ENCODE assay signal across 8 cellular contexts in genomic region chr10:71746344-71747037, GRCh38. TPM values are rescaled to one million over a fixed set of nuclear protein-coding genes. Genes with fewer than 3 reads are reported as not detected.
A peak's percentile ranks its signal among the peaks of the same experiment; 100 is the strongest.
DNase-seq lines count a peak whose midpoint lies in the region; ATAC-seq, FAIRE-seq and TF ChIP-seq lines count a peak whose summit lies in the region.

No MANE protein-coding gene starts in this region.

- no peak overlapping the region for H3K27ac ChIP-seq in HepG2 (ENCODE audit: extremely low read length, insufficient read depth, low read length)

- in situ Hi-C loops in HepG2 (cut with HindIII; ENCODE audit: extremely low pct_ligation_motif_present, low pct_unique_long_range_greater_than_20kb), result no loop called here

- no peak for ATAC-seq in activated naive CD4-positive, alpha-beta T cell treated with anti-CD3 and anti-CD28 coated beads, Interleukin-2, amount 50 U/mL, for 72 hours
- ATAC-seq in HepG2 (peak; percentile 79), GM19467 (IDR thresholded peaks at IDR 0.05; ENCODE audit: unreplicated experiment) (no peak)

- H3K9me3 Mint-ChIP-seq in activated naive CD4-positive, alpha-beta T cell treated with anti-CD3 and anti-CD28 coated beads for 36 hours, result no peaks in the 10 kb centered on the region
- peaks cover 0 to 1% of the 10 kb centered on the region in 2 donors for H3K9me3 Mint-ChIP-seq in activated naive CD4-positive, alpha-beta T cell treated with anti-CD3 and anti-CD28 coated beads, Interleukin-2, amount 50 U/mL, for 72 hours

- no peak for TF ChIP-seq RAD21 in HepG2 (CRISPR knock-in tag; IDR thresholded peaks at IDR 0.05)

- H3K4me3 Mint-ChIP-seq in activated naive CD4-positive, alpha-beta T cell treated with anti-CD3 and anti-CD28 coated beads for 36 hours, result no peak overlapping the region

- no peak overlapping the region for H3K9ac ChIP-seq in HepG2 (ENCODE audit: insufficient read depth, low read depth, low read length)

- peak; percentile 50 for TF ChIP-seq CTCF in HepG2 (CRISPR knock-in tag; IDR thresholded peaks at IDR 0.05)

- peak overlapping the region; percentile 98 for H3K27ac Mint-ChIP-seq in activated naive CD4-positive, alpha-beta T cell treated with anti-CD3 and anti-CD28 coated beads for 36 hours
- H3K27ac Mint-ChIP-seq in activated naive CD4-positive, alpha-beta T cell treated with anti-CD3 and anti-CD28 coated beads, Interleukin-2, amount 50 U/mL, for 72 hours, result peak overlapping the region; percentile 90 to 99

- peaks cover 14% of the 10 kb centered on the region for H3K4me1 ChIP-seq in HepG2 (ENCODE audit: insufficient read depth, low read length)

- DNase-seq in activated naive CD4-positive, alpha-beta T cell treated with anti-CD3 and anti-CD28 coated beads for 36 hours, result peak; percentile 76
- DNase-seq in activated naive CD4-positive, alpha-beta T cell (lab: John Stamatoyannopoulos, UW), result no peak
- no peak for DNase-seq in activated naive CD4-positive, alpha-beta T cell treated with anti-CD3 and anti-CD28 coated beads, Interleukin-2, amount 50 U/mL, for 72 hours (ENCODE audit: low spot score in 2 of 2)
- DNase-seq in HepG2 (ENCODE audit: low spot score), result peak; percentile 47
- peak; percentile 71 for DNase-seq in ureter (ENCODE audit: low spot score)
- no peak for DNase-seq in effector CD8-positive, alpha-beta T cell (lab: John Stamatoyannopoulos, UW)
- no peak for DNase-seq in HuH-7.5 (ENCODE audit: low spot score)

- peaks cover 28% of the 10 kb centered on the region for H3K36me3 Mint-ChIP-seq in activated naive CD4-positive, alpha-beta T cell treated with anti-CD3 and anti-CD28 coated beads for 36 hours (ENCODE audit: low read depth)
- peaks cover 13 to 32% of the 10 kb centered on the region in 2 donors for H3K36me3 Mint-ChIP-seq in activated naive CD4-positive, alpha-beta T cell treated with anti-CD3 and anti-CD28 coated beads, Interleukin-2, amount 50 U/mL, for 72 hours

- peaks cover 94% of the 10 kb centered on the region for H3K4me1 Mint-ChIP-seq in activated naive CD4-positive, alpha-beta T cell treated with anti-CD3 and anti-CD28 coated beads for 36 hours (ENCODE audit: low read depth)

- no peak for TF ChIP-seq POLR2A in HepG2 (IDR thresholded peaks at IDR 0.05; ENCODE audit: insufficient read depth in 1 of 2, low read depth in 2 of 2, low read length in 2 of 2)

- H3K27me3 ChIP-seq in HepG2 (ENCODE audit: control insufficient read depth in 1 of 2, insufficient read depth in 2 of 2, low read length in 2 of 2), result peaks cover 0 to 12% of the 10 kb centered on the region in 2 experiments; a peak in 2 of 5 replicates

- H3K36me3 ChIP-seq in HepG2 (replicated peaks in 1 of 2; ENCODE audit: control insufficient read depth in 1 of 2, insufficient read depth in 2 of 2, low read length in 2 of 2), result no peaks in the 10 kb centered on the region

- POLR2A ChIA-PET in HepG2 (lab: Yijun Ruan, JAX), result no interaction called here

- peak; percentile 12 for FAIRE-seq in HepG2 (lab: Jason Lieb, UNC)

- H4K20me1 ChIP-seq in HepG2 (ENCODE audit: insufficient read depth, low read length), result no peaks in the 10 kb centered on the region

- intact Hi-C loops in activated naive CD4-positive, alpha-beta T cell treated with anti-CD3 and anti-CD28 coated beads for 36 hours (cut with micrococcal nuclease), result no loop called here
- intact Hi-C loops in HepG2 (cut with micrococcal nuclease; ENCODE audit: unreplicated experiment), result no loop called here

- H3K9me3 ChIP-seq in HepG2 (ENCODE audit: low read length), result no peaks in the 10 kb centered on the region

- BruUV-seq in HepG2 (replicated peaks; lab: Mats Ljungman, UMichigan), result no TSS peak

- TF ChIP-seq EP300 in HepG2 (IDR thresholded peaks at IDR 0.05; ENCODE audit: low read depth in 2 of 2, low read length in 2 of 2) (no peak), HepG2 (CRISPR knock-in tag; IDR thresholded peaks at IDR 0.05; ENCODE audit: borderline replicate concordance) (no peak)

- no peak overlapping the region for H3K4me3 ChIP-seq in HepG2 (replicated peaks in 1 of 3; ENCODE audit: insufficient read depth in 1 of 3, low read depth in 2 of 3, low read length in 3 of 3)

- WGBS in HepG2 (ENCODE audit: low lambda C conversion rate), result 44% methylated on average over 11 of the region's 13 CpGs

- no peaks in the 10 kb centered on the region for H3K27me3 Mint-ChIP-seq in activated naive CD4-positive, alpha-beta T cell treated with anti-CD3 and anti-CD28 coated beads for 36 hours (ENCODE audit: low read depth)

- H3K79me2 ChIP-seq in HepG2 (ENCODE audit: insufficient read depth, low read length), result no peaks in the 10 kb centered on the region

- no peak overlapping the region for H2AFZ ChIP-seq in HepG2 (ENCODE audit: low read length)

- CTCF ChIA-PET in activated naive CD4-positive, alpha-beta T cell treated with anti-CD3 and anti-CD28 coated beads for 36 hours (lab: Charles Lee), result interaction anchor here (0.9 to 4.1 kb wide), 12 partner anchors 10 to 49 kb away, joined by 3 to 27 read pairs (median 5); partner anchors contain the start of gene VSIR
- CTCF ChIA-PET in HepG2 (lab: Yijun Ruan, JAX; ENCODE audit: low intra/inter-chr PET ratio, low total read pairs), result no interaction called here

- H3K4me2 ChIP-seq in HepG2 (ENCODE audit: low read depth, low read length), result no peak overlapping the region

TF ChIP-seq in HepG2, 621 proteins besides CTCF, POLR2A, EP300 and RAD21:
- no peak for TF ChIP-seq GPN1 (CRISPR knock-in tag; IDR thresholded peaks at IDR 0.05; ENCODE audit: borderline replicate concordance)
- TF ChIP-seq NRL (CRISPR knock-in tag; IDR thresholded peaks at IDR 0.05; ENCODE audit: borderline replicate concordance), result no peak
- peak; percentile 38 for TF ChIP-seq STAG1 (CRISPR knock-in tag; IDR thresholded peaks at IDR 0.05)
- TF ChIP-seq JARID2 (CRISPR knock-in tag; IDR thresholded peaks at IDR 0.05; ENCODE audit: insufficient replicate concordance), result no peak
- TF ChIP-seq ZFP36 (IDR thresholded peaks at IDR 0.05; ENCODE audit: borderline replicate concordance, low read depth, low read length, partially characterized antibody), result no peak
- no peak for TF ChIP-seq MTA1 (CRISPR knock-in tag; IDR thresholded peaks at IDR 0.05; ENCODE audit: borderline replicate concordance)

RNA-seq across cellular contexts. Expression of gene VSIR, which starts 26.8 kb away (rescaled TPM):
- total RNA-seq in activated naive CD4-positive, alpha-beta T cell treated with anti-CD3 and anti-CD28 coated beads for 36 hours, result 10 to 100 TPM; 52.0 to 55.5 TPM
- 100 to 1,000 TPM in 1 of 2 donors, 10 to 100 TPM in 1; 54.5 to 126 TPM for total RNA-seq in activated naive CD4-positive, alpha-beta T cell treated with anti-CD3 and anti-CD28 coated beads, Interleukin-2, amount 50 U/mL, for 72 hours
- total RNA-seq in HepG2 (2016; rRNA removed; fragmentation: Illumina TruSeq; extraction: Trizol) (0.36 and 0.44 TPM in 2 replicates), ureter (65.6 TPM)
- 0.26 TPM in 1 of 2 replicates, not detected in the other for total RNA-seq in HepG2 (2016; cell fraction: cytosol; rRNA removed; fragmentation: Illumina TruSeq; extraction: Trizol; ENCODE audit: low read depth)
- 0.41 TPM in 1 of 2 replicates, not detected in the other for total RNA-seq in HepG2 (2016; cell fraction: insoluble cytoplasmic fraction; rRNA removed; fragmentation: Illumina TruSeq; extraction: Trizol)
- 0.14 TPM in 1 of 2 replicates, not detected in the other for total RNA-seq in HepG2 (2016; cell fraction: membrane; rRNA removed; fragmentation: Illumina TruSeq; extraction: Trizol)
- total RNA-seq in HepG2 (2016; cell fraction: nucleus; rRNA removed; fragmentation: Illumina TruSeq; extraction: Trizol), result 0.16 and 0.19 TPM in 2 replicates
- 3.2 and 3.8 TPM in 2 replicates for polyA plus RNA-seq in HepG2 (2011; rRNA removed)
- 2.2 and 3.9 TPM in 2 replicates for polyA plus RNA-seq in HepG2 (2011; cell fraction: cytosol; rRNA removed)
- polyA plus RNA-seq in HepG2 (2011; cell fraction: nucleus; rRNA removed), result 2.1 and 3.3 TPM in 2 replicates
- 0.35 and 0.81 TPM in 2 replicates for polyA plus RNA-seq in HepG2 (2012)
- 0.18 and 0.35 TPM in 2 replicates for polyA plus RNA-seq in HepG2 (2016; cell fraction: cytosol; fragmentation: Illumina TruSeq; extraction: Trizol; ENCODE audit: low read depth)
- polyA plus RNA-seq in HepG2 (2016; cell fraction: insoluble cytoplasmic fraction; fragmentation: Illumina TruSeq; extraction: Trizol; ENCODE audit: low read depth), result 0.23 TPM in 1 of 2 replicates, not detected in the other
- 0.14 and 0.38 TPM in 2 replicates for polyA plus RNA-seq in HepG2 (2016; cell fraction: membrane; fragmentation: Illumina TruSeq; extraction: Trizol; ENCODE audit: low read depth)
- 0.32 and 1.1 TPM in 2 replicates for polyA plus RNA-seq in HepG2 (2016; cell fraction: nucleus; fragmentation: Illumina TruSeq; extraction: Trizol; ENCODE audit: insufficient read depth, low read depth)
- polyA minus RNA-seq in HepG2 (2011; rRNA and poly(A)+ RNA removed; ENCODE audit: low replicate concordance), result 4.6 and 6.5 TPM in 2 replicates
- 3.0 and 4.5 TPM in 2 replicates for polyA minus RNA-seq in HepG2 (2011; cell fraction: cytosol; rRNA and poly(A)+ RNA removed)
- 1.9 and 2.3 TPM in 2 replicates for polyA minus RNA-seq in HepG2 (2011; cell fraction: nucleus; rRNA and poly(A)+ RNA removed)

RNA-seq across cellular contexts. Expression of gene C10orf105, which starts 26.9 kb away (rescaled TPM):
- under 1 TPM; 0.32 to 0.36 TPM for total RNA-seq in activated naive CD4-positive, alpha-beta T cell treated with anti-CD3 and anti-CD28 coated beads for 36 hours
- total RNA-seq in activated naive CD4-positive, alpha-beta T cell treated with anti-CD3 and anti-CD28 coated beads, Interleukin-2, amount 50 U/mL, for 72 hours, result under 1 TPM; 0.45 to 0.68 TPM
- total RNA-seq in HepG2 (2016; rRNA removed; fragmentation: Illumina TruSeq; extraction: Trizol), result not detected in 2 replicates
- total RNA-seq in HepG2 (2016; cell fraction: cytosol; rRNA removed; fragmentation: Illumina TruSeq; extraction: Trizol; ENCODE audit: low read depth), result not detected in 2 replicates
- not detected in 2 replicates for total RNA-seq in HepG2 (2016; cell fraction: insoluble cytoplasmic fraction; rRNA removed; fragmentation: Illumina TruSeq; extraction: Trizol)
- not detected in 2 replicates for total RNA-seq in HepG2 (2016; cell fraction: membrane; rRNA removed; fragmentation: Illumina TruSeq; extraction: Trizol)
- not detected in 2 replicates for total RNA-seq in HepG2 (2016; cell fraction: nucleus; rRNA removed; fragmentation: Illumina TruSeq; extraction: Trizol)
- not detected in 2 replicates for polyA plus RNA-seq in HepG2 (2011; rRNA removed)
- polyA plus RNA-seq in HepG2 (2011; cell fraction: cytosol; rRNA removed), result not detected in 2 replicates
- not detected in 2 replicates for polyA plus RNA-seq in HepG2 (2011; cell fraction: nucleus; rRNA removed)
- not detected in 2 replicates for polyA plus RNA-seq in HepG2 (2012)
- not detected in 2 replicates for polyA plus RNA-seq in HepG2 (2016; cell fraction: cytosol; fragmentation: Illumina TruSeq; extraction: Trizol; ENCODE audit: low read depth)
- not detected in 2 replicates for polyA plus RNA-seq in HepG2 (2016; cell fraction: insoluble cytoplasmic fraction; fragmentation: Illumina TruSeq; extraction: Trizol; ENCODE audit: low read depth)
- not detected in 2 replicates for polyA plus RNA-seq in HepG2 (2016; cell fraction: membrane; fragmentation: Illumina TruSeq; extraction: Trizol; ENCODE audit: low read depth)
- polyA plus RNA-seq in HepG2 (2016; cell fraction: nucleus; fragmentation: Illumina TruSeq; extraction: Trizol; ENCODE audit: insufficient read depth, low read depth), result not detected in 2 replicates
- polyA minus RNA-seq in HepG2 (2011; rRNA and poly(A)+ RNA removed; ENCODE audit: low replicate concordance), result not detected in 2 replicates
- not detected in 2 replicates for polyA minus RNA-seq in HepG2 (2011; cell fraction: cytosol; rRNA and poly(A)+ RNA removed)
- not detected in 2 replicates for polyA minus RNA-seq in HepG2 (2011; cell fraction: nucleus; rRNA and poly(A)+ RNA removed)
- 0.34 TPM for total RNA-seq in ureter

Comparison
In these comparisons a context has a peak if more than half of its experiments do, and no peak if none do; other contexts are left out.
1. DNase-seq: peak in activated naive CD4-positive, alpha-beta T cell treated with anti-CD3 and anti-CD28 coated beads for 36 hours (single experiment), HepG2 (single experiment) and ureter (single experiment); none in activated naive CD4-positive, alpha-beta T cell (0 of 4), activated naive CD4-positive, alpha-beta T cell treated with anti-CD3 and anti-CD28 coated beads, Interleukin-2, amount 50 U/mL, for 72 hours (0 of 2), effector CD8-positive, alpha-beta T cell (single experiment) and HuH-7.5 (single experiment).
2. RNA of gene VSIR, which starts 26.8 kb away (total RNA-seq): 54.5 to 126 TPM in activated naive CD4-positive, alpha-beta T cell treated with anti-CD3 and anti-CD28 coated beads, Interleukin-2, amount 50 U/mL, for 72 hours, 65.6 TPM in ureter (single experiment) and 52.0 to 55.5 TPM in activated naive CD4-positive, alpha-beta T cell treated with anti-CD3 and anti-CD28 coated beads for 36 hours; 0.14 to 0.44 TPM in HepG2; every median in the first group is over 10 times any median in the second.